ENCODE assay signal across 12 cellular contexts in the genomic region with DNA sequence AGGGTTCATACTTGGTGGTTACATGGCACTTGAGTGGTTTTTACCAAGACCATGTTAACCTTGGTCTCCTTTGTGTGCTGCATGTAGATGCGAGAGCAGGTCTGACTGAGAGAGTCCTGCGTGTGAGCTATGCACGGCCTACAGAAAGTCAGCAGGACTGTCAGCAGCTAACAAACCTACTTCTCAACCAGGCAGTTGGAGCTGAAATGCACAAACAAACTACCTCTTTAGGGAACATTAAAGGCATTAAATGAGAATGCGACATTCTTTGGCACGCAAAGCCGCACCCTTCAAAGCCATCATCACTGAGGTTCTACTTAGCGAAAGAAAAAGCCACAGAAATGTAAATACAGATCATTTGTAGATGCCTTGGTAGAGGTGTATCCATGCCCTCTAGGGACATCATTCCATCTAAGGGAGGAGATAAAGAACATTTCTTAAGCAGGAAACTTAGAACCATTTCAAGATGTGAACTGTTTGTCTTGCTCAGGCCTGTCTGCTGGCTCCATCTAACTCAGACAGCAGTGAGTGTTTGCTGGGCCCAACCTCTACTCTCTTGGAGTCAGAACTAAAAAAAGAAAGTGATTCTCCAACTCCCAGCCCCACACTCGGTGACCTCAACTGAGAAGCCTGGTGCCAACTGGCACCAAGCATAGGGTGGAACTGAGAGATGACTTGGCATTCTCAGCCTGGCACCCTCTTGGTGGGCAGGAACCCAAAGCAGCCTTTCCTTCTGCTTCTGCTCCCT.
DNase-seq lines count a peak whose midpoint lies in the region; ATAC-seq and TF ChIP-seq lines count a peak whose summit lies in the region.
"Had no signal": no experiment of that assay in that cellular context is flagged by ENCODE, and none has a peak within 500 bp of the region (broad histone marks: within the 10 kb centered on the region; RNA-seq: fewer than 3 reads in every experiment).

No MANE protein-coding gene starts in this region.

- H3K27me3 ChIP-seq in H9 (ENCODE audit: insufficient read depth, low read length) (no peaks in the 10 kb centered on the region), skeletal muscle tissue (ENCODE audit: control insufficient read depth in 3 of 3, insufficient read depth in 3 of 3, low read length in 3 of 3) (no peaks in the 10 kb centered on the region)
- H3K27me3 ChIP-seq: BLaER1 treated with 17β-estradiol and CSF1 and Interleukin-3, amounts not matched to agents 10 nM and 100 nM had no signal

- no peak overlapping the region for H3K4me3 Mint-ChIP-seq in H9
- no peak overlapping the region for H3K4me3 Mint-ChIP-seq in activated naive CD4-positive, alpha-beta T cell treated with anti-CD3 and anti-CD28 coated beads for 36 hours

- H3K4ac ChIP-seq in H9 (ENCODE audit: low read depth, low read length): no peak overlapping the region

- no peaks in the 10 kb centered on the region for H3K9me3 Mint-ChIP-seq in H9
- H3K9me3 Mint-ChIP-seq in activated naive CD4-positive, alpha-beta T cell treated with anti-CD3 and anti-CD28 coated beads for 36 hours: no peaks in the 10 kb centered on the region
- no peaks in the 10 kb centered on the region for H3K9me3 Mint-ChIP-seq in activated naive CD4-positive, alpha-beta T cell treated with anti-CD3 and anti-CD28 coated beads, Interleukin-2, amount 50 U/mL, for 72 hours

- no peak overlapping the region for H2AK5ac ChIP-seq in H9 (ENCODE audit: insufficient read length, low read length)

- intact Hi-C loops in activated naive CD4-positive, alpha-beta T cell treated with anti-CD3 and anti-CD28 coated beads for 36 hours (cut with micrococcal nuclease): no loop called here

- H4K8ac ChIP-seq in H9 (replicated peaks; ENCODE audit: insufficient read length, low read depth, low read length): no peak overlapping the region

- no peaks in the 10 kb centered on the region for H3K23me2 ChIP-seq in H9 (ENCODE audit: insufficient read length, low read depth, low read length, poor library complexity, severe bottlenecking)

- H3K9me3 ChIP-seq in H9 (ENCODE audit: control insufficient read depth, low read depth, low read length) (no peaks in the 10 kb centered on the region), skeletal muscle tissue (ENCODE audit: control insufficient read depth in 3 of 3, low read length in 3 of 3) (no peaks in the 10 kb centered on the region)
- H3K9me3 ChIP-seq: BLaER1 treated with 17β-estradiol and CSF1 and Interleukin-3, amounts not matched to agents 10 nM and 100 nM had no signal

- peak overlapping the region; percentile 73 for H3K56ac ChIP-seq in H9 (ENCODE audit: insufficient read length, low read depth, low read length)

- H3K23ac ChIP-seq in H9 (ENCODE audit: insufficient read length, low read depth, low read length): no peak overlapping the region

- H3K36me3 Mint-ChIP-seq in H9 (ENCODE audit: insufficient read depth in 1 of 3, low read depth in 3 of 3): no peaks in the 10 kb centered on the region
- no peaks in the 10 kb centered on the region for H3K36me3 Mint-ChIP-seq in activated naive CD4-positive, alpha-beta T cell treated with anti-CD3 and anti-CD28 coated beads for 36 hours (ENCODE audit: low read depth)
- no peaks in the 10 kb centered on the region for H3K36me3 Mint-ChIP-seq in activated naive CD4-positive, alpha-beta T cell treated with anti-CD3 and anti-CD28 coated beads, Interleukin-2, amount 50 U/mL, for 72 hours

- H3K36me3 ChIP-seq in skeletal muscle tissue (ENCODE audit: control insufficient read depth in 3 of 3, insufficient read depth in 3 of 3, low read length in 3 of 3): no peaks in the 10 kb centered on the region
- H3K36me3 ChIP-seq: BLaER1 treated with 17β-estradiol and CSF1 and Interleukin-3, amounts not matched to agents 10 nM and 100 nM had no signal

- DNase-seq in H9 (no peak), cerebellar nuclear complex (lab: John Stamatoyannopoulos, UW) (peak; percentile 37 to 63), hypothalamus (lab: John Stamatoyannopoulos, UW) (peak in 36 of 51 donors; percentile 1 to 80 (median 38)), foreskin melanocyte (no peak)
- no peak for DNase-seq in activated naive CD4-positive, alpha-beta T cell treated with anti-CD3 and anti-CD28 coated beads for 36 hours
- no peak for DNase-seq in activated naive CD4-positive, alpha-beta T cell treated with anti-CD3 and anti-CD28 coated beads, Interleukin-2, amount 50 U/mL, for 72 hours (ENCODE audit: low spot score in 2 of 2)
- DNase-seq in activated naive CD4-positive, alpha-beta T cell (lab: John Stamatoyannopoulos, UW): no peak
- DNase-seq: activated CD4-positive, CD25-positive, alpha-beta regulatory T cell; MV-4-11; NCI-H69 had no signal

- CTCF ChIA-PET in activated naive CD4-positive, alpha-beta T cell treated with anti-CD3 and anti-CD28 coated beads for 36 hours (lab: Charles Lee): interaction anchor here (0.6 kb wide), 1 partner anchor 34 kb away, joined by 3 read pairs; no protein-coding TSS in a partner anchor

- H2BK5ac ChIP-seq in H9 (ENCODE audit: insufficient read length, low read length): no peak overlapping the region

- no peak for TF ChIP-seq CTCF in H9 (conservative IDR thresholded peaks at IDR 0.05)

- H3K27ac ChIP-seq in H9 (ENCODE audit: insufficient read length, low read depth, low read length) (no peak overlapping the region), skeletal muscle tissue (ENCODE audit: low read depth, low read length) (peak overlapping the region; percentile 78)
- H3K27ac ChIP-seq: BLaER1 treated with 17β-estradiol and CSF1 and Interleukin-3, amounts not matched to agents 10 nM and 100 nM had no signal

- H3K14ac ChIP-seq in H9 (ENCODE audit: insufficient read depth, low read length): no peak overlapping the region

- peaks cover 6% of the 10 kb centered on the region; the same call in 1 of the 2 replicates for H3K27me3 Mint-ChIP-seq in H9 (ENCODE audit: low read depth)
- H3K27me3 Mint-ChIP-seq in activated naive CD4-positive, alpha-beta T cell treated with anti-CD3 and anti-CD28 coated beads for 36 hours (ENCODE audit: low read depth): no peaks in the 10 kb centered on the region

- no peak overlapping the region for H2AFZ ChIP-seq in H9 (ENCODE audit: low read length)

- H3K4me3 ChIP-seq in skeletal muscle tissue (ENCODE audit: low read length in 3 of 3): no peak overlapping the region
- H3K4me3 ChIP-seq: BLaER1 treated with 17β-estradiol and CSF1 and Interleukin-3, amounts not matched to agents 10 nM and 100 nM had no signal

- no peak overlapping the region for H2BK15ac ChIP-seq in H9 (ENCODE audit: low read depth, low read length)

- H3K4me1 Mint-ChIP-seq in H9: peaks cover 4 to 5% of the 10 kb centered on the region in 2 experiments; a peak in 2 of 4 replicates
- H3K4me1 Mint-ChIP-seq in activated naive CD4-positive, alpha-beta T cell treated with anti-CD3 and anti-CD28 coated beads for 36 hours (ENCODE audit: low read depth): no peaks in the 10 kb centered on the region

- H3K27ac Mint-ChIP-seq in H9: no peak overlapping the region
- no peak overlapping the region for H3K27ac Mint-ChIP-seq in activated naive CD4-positive, alpha-beta T cell treated with anti-CD3 and anti-CD28 coated beads for 36 hours
- H3K27ac Mint-ChIP-seq in activated naive CD4-positive, alpha-beta T cell treated with anti-CD3 and anti-CD28 coated beads, Interleukin-2, amount 50 U/mL, for 72 hours: no peak overlapping the region

- H3K79me1 ChIP-seq in H9 (ENCODE audit: insufficient read depth, low read depth, low read length, poor library complexity, severe bottlenecking): no peaks in the 10 kb centered on the region

- no peak overlapping the region for H4K91ac ChIP-seq in H9 (ENCODE audit: insufficient read length, low read depth, low read length)

- H4K5ac ChIP-seq in H9 (ENCODE audit: insufficient read length, low read depth, low read length): no peak overlapping the region

- H3T11ph ChIP-seq in H9 (ENCODE audit: low read length): no peak overlapping the region

- ATAC-seq in activated naive CD4-positive, alpha-beta T cell treated with anti-CD3 and anti-CD28 coated beads, Interleukin-2, amount 50 U/mL, for 72 hours: no peak

- no peaks in the 10 kb centered on the region for H4K20me1 ChIP-seq in H9 (ENCODE audit: control insufficient read depth, insufficient read depth, insufficient read length)
- H4K20me1 ChIP-seq: BLaER1 treated with 17β-estradiol and CSF1 and Interleukin-3, amounts not matched to agents 10 nM and 100 nM had no signal

- no peak overlapping the region for H2BK120ac ChIP-seq in H9 (ENCODE audit: low read depth, low read length, poor library complexity, severe bottlenecking)

- no peak overlapping the region for H3K18ac ChIP-seq in H9 (ENCODE audit: insufficient read length, low read depth, low read length)

- no peak overlapping the region for H2BK20ac ChIP-seq in H9 (ENCODE audit: low read depth, low read length, poor library complexity, severe bottlenecking)

- H3K9ac ChIP-seq in H9 (ENCODE audit: extremely low read depth, insufficient read length, low read length) (no peak overlapping the region), skeletal muscle tissue (ENCODE audit: low read depth in 1 of 3, low read length in 3 of 3) (peak overlapping the region in 1 of 3 donors; percentile 28)
- H3K9ac ChIP-seq: BLaER1 treated with 17β-estradiol and CSF1 and Interleukin-3, amounts not matched to agents 10 nM and 100 nM had no signal

- H2BK12ac ChIP-seq in H9 (ENCODE audit: insufficient read length, low read depth, low read length): no peak overlapping the region

- no peak overlapping the region for H3K4me2 ChIP-seq in H9 (ENCODE audit: insufficient read depth, insufficient read length, low read length)

- no CpG with 5 or more reads among the region's 8 CpGs for WGBS in H9 (ENCODE audit: extremely low coverage, insufficient read length, low lambda C conversion rate)

- H3K79me2 ChIP-seq in H9 (ENCODE audit: insufficient read depth, low read length): no peaks in the 10 kb centered on the region

- H3K4me1 ChIP-seq in H9 (ENCODE audit: insufficient read depth, low read length) (no peaks in the 10 kb centered on the region; the same call in 1 of the 2 replicates), skeletal muscle tissue (ENCODE audit: control insufficient read depth in 3 of 3, insufficient read depth in 3 of 3, low read length in 3 of 3) (peaks cover 6 to 17% (median 12%) of the 10 kb centered on the region in 3 donors)

Comparison
In these comparisons a context has a peak if more than half of its experiments do, and no peak if none do; other contexts are left out.
1. DNase-seq: peak in cerebellar nuclear complex (2 of 2) and hypothalamus (36 of 51); none in H9 (single experiment), activated naive CD4-positive, alpha-beta T cell treated with anti-CD3 and anti-CD28 coated beads for 36 hours (single experiment), activated naive CD4-positive, alpha-beta T cell treated with anti-CD3 and anti-CD28 coated beads, Interleukin-2, amount 50 U/mL, for 72 hours (0 of 2), activated naive CD4-positive, alpha-beta T cell (0 of 4) and foreskin melanocyte (single experiment).